9 cellular contexts compared by ENCODE assay signal in genomic region chr5:145237843-145238242, GRCh38.
DNase-seq lines count a peak whose midpoint lies in the region; ATAC-seq, FAIRE-seq and TF ChIP-seq lines count a peak whose summit lies in the region.
"Had no signal": no experiment of that assay in that cellular context is flagged by ENCODE, and none has a peak within 500 bp of the region (broad histone marks: within the 10 kb centered on the region; RNA-seq: fewer than 3 reads in every experiment).

No MANE protein-coding gene starts in this region.

- H3K36me3 ChIP-seq in bronchial epithelial cell (ENCODE audit: control insufficient read depth, insufficient read depth, low read length): no peaks in the 10 kb centered on the region
- H3K36me3 ChIP-seq: adrenal gland had no signal

- peak; percentile 77 for ATAC-seq in GM18508 (IDR thresholded peaks at IDR 0.05; ENCODE audit: insufficient read depth, unreplicated experiment)
- peak; percentile 84 for ATAC-seq in HG03378 (IDR thresholded peaks at IDR 0.05; ENCODE audit: unreplicated experiment)
- ATAC-seq in GM18873 (IDR thresholded peaks at IDR 0.05; ENCODE audit: low FRiP score, unreplicated experiment): no peak

- FAIRE-seq in A204.1 (lab: Jason Lieb, UNC) (peak; percentile 94), bronchial epithelial cell (lab: Jason Lieb, UNC) (no peak)

- H3K27me3 ChIP-seq in bronchial epithelial cell (ENCODE audit: control insufficient read depth, insufficient read depth, low read length): no peaks in the 10 kb centered on the region
- H3K27me3 ChIP-seq: adrenal gland had no signal

- no peak overlapping the region for H3K4me3 ChIP-seq in bronchial epithelial cell (ENCODE audit: low read depth, low read length)
- H3K4me3 ChIP-seq: adrenal gland had no signal

- DNase-seq in NCI-H460 (ENCODE audit: extremely low read depth, low read depth): peak; percentile 72
- peak; percentile 67 for DNase-seq in bronchial epithelial cell (ENCODE audit: low read depth)
- DNase-seq in mucosa of gallbladder (ENCODE audit: low spot score): peak; percentile 18
- DNase-seq in epidermal melanocyte (ENCODE audit: insufficient read length, low spot score): no peak

- peak; percentile 75 for TF ChIP-seq CTCF in bronchial epithelial cell (IDR thresholded peaks at IDR 0.05; ENCODE audit: insufficient read depth, low read length, severe bottlenecking)
